Comparison of ENCODE assay signal across 21 cellular contexts in genomic region chr7:138456220-138456619, GRCh38. TPM values are rescaled to one million over a fixed set of nuclear protein-coding genes. Genes with fewer than 3 reads are reported as not detected.
DNase-seq lines count a peak whose midpoint lies in the region; ATAC-seq, FAIRE-seq and TF ChIP-seq lines count a peak whose summit lies in the region.
"Had no signal": no experiment of that assay in that cellular context is flagged by ENCODE, and none has a peak within 500 bp of the region (broad histone marks: within the 10 kb centered on the region; RNA-seq: fewer than 3 reads in every experiment).

No MANE protein-coding gene starts in this region.

- peak overlapping the region; percentile 100 for H2BK20ac ChIP-seq in H1 (ENCODE audit: low read length)

- CTCF ChIA-PET in WTC11 (lab: Charles Lee) (no interaction called here), H1 (lab: Charles Lee; ENCODE audit: partially characterized antibody) (interaction anchor here (0.8 kb wide), 1 partner anchor 289 kb away, joined by 3 read pairs; no protein-coding TSS in a partner anchor)
- CTCF ChIA-PET in activated CD4-positive, alpha-beta memory T cell treated with anti-CD3 and anti-CD28 coated beads, Interleukin-2, amount 10 ng/mL, durations not matched to agents 7 days and 5 days (lab: Charles Lee): no interaction called here

- peak overlapping the region; percentile 1 for H2BK120ac ChIP-seq in H1 (replicated peaks; ENCODE audit: low read depth, low read length)
- H2BK120ac ChIP-seq in mesendoderm (ENCODE audit: low read depth, low read length): no peak overlapping the region
- peak overlapping the region; percentile 0 for H2BK120ac ChIP-seq in trophoblast cell (ENCODE audit: insufficient read depth, low read length, poor library complexity)

- peaks cover 8 to 12% of the 10 kb centered on the region in 2 experiments for H3K79me2 ChIP-seq in H1 (ENCODE audit: control insufficient read depth in 1 of 2, insufficient read depth in 2 of 2, low read length in 2 of 2)
- H3K79me2 ChIP-seq in mesendoderm (ENCODE audit: control insufficient read depth, insufficient read depth, low read length): peaks cover 11% of the 10 kb centered on the region
- H3K79me2 ChIP-seq in trophoblast cell (ENCODE audit: control insufficient read depth, insufficient read depth, low read length, poor library complexity): peaks cover 10% of the 10 kb centered on the region

- no peaks in the 10 kb centered on the region for H3K27me3 Mint-ChIP-seq in WTC11 (ENCODE audit: low read depth)
- peaks cover 6% of the 10 kb centered on the region for H3K27me3 Mint-ChIP-seq in activated CD4-positive, alpha-beta memory T cell treated with anti-CD3 and anti-CD28 coated beads, Interleukin-2, amount 10 ng/mL, durations not matched to agents 7 days and 5 days

- H3K36me3 ChIP-seq in H1 (ENCODE audit: control insufficient read depth in 2 of 4, insufficient read depth in 4 of 4, low read length in 3 of 4): peaks cover 0 to 1% (median 0%) of the 10 kb centered on the region in 4 experiments; a peak in 1 of 8 replicates
- no peaks in the 10 kb centered on the region for H3K36me3 ChIP-seq in mesendoderm (ENCODE audit: control insufficient read depth, insufficient read depth, low read length)
- H3K36me3 ChIP-seq in trophoblast cell (ENCODE audit: control insufficient read depth in 1 of 2, insufficient read depth in 2 of 2, low read length in 2 of 2): no peaks in the 10 kb centered on the region
- H3K36me3 ChIP-seq in H7 (replicated peaks; ENCODE audit: control insufficient read depth, insufficient read depth, low read length): no peaks in the 10 kb centered on the region
- H3K36me3 ChIP-seq: BLaER1 had no signal

- H4K8ac ChIP-seq in H1 (ENCODE audit: extremely low read depth, insufficient read depth, low read length) (no peak overlapping the region), mesendoderm (ENCODE audit: low read depth, low read length) (no peak overlapping the region), trophoblast cell (ENCODE audit: low read depth, low read length) (no peak overlapping the region)

- H3K36me3 Mint-ChIP-seq in WTC11: peaks cover 3% of the 10 kb centered on the region
- peaks cover 2% of the 10 kb centered on the region for H3K36me3 Mint-ChIP-seq in activated CD4-positive, alpha-beta memory T cell treated with anti-CD3 and anti-CD28 coated beads, Interleukin-2, amount 10 ng/mL, durations not matched to agents 7 days and 5 days (ENCODE audit: low read depth)
- H3K36me3 Mint-ChIP-seq: CD4-positive, CD25-positive, alpha-beta regulatory T cell had no signal

- TF ChIP-seq RAD21 in H1 (IDR thresholded peaks at IDR 0.05 in 1 of 2, conservative IDR thresholded peaks at IDR 0.05 in 1 of 2; ENCODE audit: low read depth in 2 of 2, low read length in 2 of 2): no peak

- H3K4me2 ChIP-seq in H1 (ENCODE audit: insufficient read depth in 1 of 2, low read depth in 2 of 2, low read length in 2 of 2) (no peak overlapping the region), mesendoderm (ENCODE audit: low read length) (no peak overlapping the region), trophoblast cell (ENCODE audit: low read length) (no peak overlapping the region)
- H3K4me2 ChIP-seq: BLaER1 had no signal

- H3K27me3 ChIP-seq in H1 (replicated peaks in 1 of 4; ENCODE audit: control insufficient read depth in 3 of 4, extremely low read depth in 1 of 4, insufficient read depth in 3 of 4, low read length in 3 of 4) (no peaks in the 10 kb centered on the region), mesendoderm (ENCODE audit: insufficient read depth, low read length, poor library complexity) (no peaks in the 10 kb centered on the region), trophoblast cell (ENCODE audit: insufficient read depth, low read length) (no peaks in the 10 kb centered on the region), H7 (ENCODE audit: control insufficient read depth, insufficient read depth, low read length) (no peaks in the 10 kb centered on the region)
- H3K27me3 ChIP-seq: BLaER1 had no signal

- ATAC-seq in WTC11: no peak
- ATAC-seq: CD8-positive, alpha-beta T cell; GM12878; GM23338; HCT116 had no signal

- H3K4me1 ChIP-seq in H1 (replicated peaks in 1 of 4; ENCODE audit: control insufficient read depth in 3 of 4, insufficient read depth in 4 of 4, low read length in 3 of 4): peaks cover 0 to 10% (median 6%) of the 10 kb centered on the region in 4 experiments; a peak in 4 of 7 replicates
- H3K4me1 ChIP-seq in mesendoderm (ENCODE audit: control insufficient read depth, low read depth, low read length): peaks cover 4% of the 10 kb centered on the region
- H3K4me1 ChIP-seq in trophoblast cell (ENCODE audit: control insufficient read depth in 1 of 2, insufficient read depth in 2 of 2, low read length in 2 of 2): peaks cover 3 to 6% of the 10 kb centered on the region in 2 experiments
- H3K4me1 ChIP-seq: BLaER1 had no signal

- no peak for FAIRE-seq in H1 (lab: Jason Lieb, UNC)
- FAIRE-seq: GM12878, GM19239, H54 had no signal

- peaks cover 3% of the 10 kb centered on the region; the same call in 1 of the 2 replicates for H3K23me2 ChIP-seq in H1 (ENCODE audit: low read depth, low read length)

- H3K9me3 ChIP-seq in H1 (ENCODE audit: insufficient read depth in 2 of 2, low read depth in 1 of 2, low read length in 1 of 2) (no peaks in the 10 kb centered on the region), trophoblast cell (ENCODE audit: insufficient read depth, low read depth, low read length) (no peaks in the 10 kb centered on the region)
- H3K9me3 ChIP-seq: Caco-2 had no signal

- no peaks in the 10 kb centered on the region for H3K79me1 ChIP-seq in H1 (ENCODE audit: low read depth, low read length)
- no peaks in the 10 kb centered on the region for H3K79me1 ChIP-seq in mesendoderm (ENCODE audit: low read length)
- peaks cover 11% of the 10 kb centered on the region for H3K79me1 ChIP-seq in trophoblast cell (ENCODE audit: low read length)

- peaks cover 34% of the 10 kb centered on the region for H3K4me1 Mint-ChIP-seq in WTC11
- peaks cover 12% of the 10 kb centered on the region for H3K4me1 Mint-ChIP-seq in activated CD4-positive, alpha-beta memory T cell treated with anti-CD3 and anti-CD28 coated beads, Interleukin-2, amount 10 ng/mL, durations not matched to agents 7 days and 5 days

- 85% methylated on average over 4 of the region's 4 CpGs; no CpG with 5 or more reads in 1 of the 2 experiments for WGBS in H1 (ENCODE audit: extremely low coverage in 1 of 2, insufficient coverage in 1 of 2, insufficient read length in 1 of 2, insufficient replicate concordance in 2 of 2, low coverage in 1 of 2, low lambda C conversion rate in 2 of 2, missing lambda C conversion rate in 1 of 2), 2 experiments
- no CpG with 5 or more reads among the region's 4 CpGs for WGBS in mesendoderm (ENCODE audit: extremely low coverage, insufficient coverage, low lambda C conversion rate)
- no CpG with 5 or more reads among the region's 4 CpGs for WGBS in trophoblast cell (ENCODE audit: extremely low coverage, insufficient coverage, insufficient read length)

- H3K27ac Mint-ChIP-seq in WTC11: no peak overlapping the region
- H3K27ac Mint-ChIP-seq in activated CD4-positive, alpha-beta memory T cell treated with anti-CD3 and anti-CD28 coated beads, Interleukin-2, amount 10 ng/mL, durations not matched to agents 7 days and 5 days: no peak overlapping the region
- H3K27ac Mint-ChIP-seq: B cell; CD8-positive, alpha-beta T cell; GM23338 had no signal

- no peak overlapping the region for H3K14ac ChIP-seq in H1 (ENCODE audit: insufficient read length)
- no peak overlapping the region for H3K14ac ChIP-seq in trophoblast cell (ENCODE audit: low read length)

- H2AK5ac ChIP-seq in H1 (ENCODE audit: low read depth, low read length): no peak overlapping the region; the same call in 1 of the 2 replicates
- no peak overlapping the region for H2AK5ac ChIP-seq in mesendoderm (ENCODE audit: low read length)
- no peak overlapping the region for H2AK5ac ChIP-seq in trophoblast cell (ENCODE audit: low read length)

- H3K18ac ChIP-seq in H1 (ENCODE audit: extremely low read depth, low read length) (peak overlapping the region; percentile 64), mesendoderm (ENCODE audit: low read length) (peak overlapping the region; percentile 42), trophoblast cell (ENCODE audit: low read length) (no peak overlapping the region)

- H4K12ac ChIP-seq in trophoblast cell (ENCODE audit: low read depth, low read length): no peak overlapping the region

- H3K4me3 Mint-ChIP-seq in WTC11: no peak overlapping the region
- H3K4me3 Mint-ChIP-seq in activated CD4-positive, alpha-beta memory T cell treated with anti-CD3 and anti-CD28 coated beads, Interleukin-2, amount 10 ng/mL, durations not matched to agents 7 days and 5 days: no peak overlapping the region
- H3K4me3 Mint-ChIP-seq: B cell; CD4-positive, CD25-positive, alpha-beta regulatory T cell; CD8-positive, alpha-beta T cell; GM23338 had no signal

- H3K4me3 ChIP-seq in H1 (ENCODE audit: extremely low read depth in 1 of 4, insufficient read depth in 2 of 4, low read depth in 3 of 4, low read length in 4 of 4) (no peak overlapping the region), mesendoderm (ENCODE audit: low read length) (no peak overlapping the region), trophoblast cell (ENCODE audit: low read depth, low read length) (no peak overlapping the region), H7 (ENCODE audit: insufficient read depth, low read depth, low read length) (no peak overlapping the region)
- H3K4me3 ChIP-seq: BLaER1, GM12878, GM23338 had no signal

- TF ChIP-seq POLR2A in H1 (IDR thresholded peaks at IDR 0.05; ENCODE audit: control extremely low read depth in 1 of 2, low read depth in 2 of 2, low read length in 2 of 2): no peak

- no peak overlapping the region for H3K9ac ChIP-seq in H1 (replicated peaks in 1 of 4; ENCODE audit: extremely low read depth in 1 of 4, low read depth in 3 of 4, low read length in 3 of 4)
- no peak overlapping the region for H3K9ac ChIP-seq in mesendoderm (ENCODE audit: low read length)
- H3K9ac ChIP-seq in trophoblast cell (ENCODE audit: low read length): no peak overlapping the region
- H3K9ac ChIP-seq: BLaER1 had no signal

- no peak for DNase-seq in WTC11 (ENCODE audit: low spot score)
- DNase-seq in H1 (ENCODE audit: low read depth in 1 of 2, low spot score in 2 of 2): peak in 1 of 2 experiments; percentile 38
- no peak for DNase-seq in mesendoderm
- DNase-seq in trophoblast cell: no peak
- no peak for DNase-seq in H7
- DNase-seq in activated CD4-positive, alpha-beta memory T cell treated with anti-CD3 and anti-CD28 coated beads, Interleukin-2, amount 10 ng/mL, durations not matched to agents 7 days and 5 days: no peak
- no peak for DNase-seq in Ammon's horn (ENCODE audit: low spot score)
- DNase-seq: CD4-positive, CD25-positive, alpha-beta regulatory T cell; CD8-positive, alpha-beta T cell; DMS153; EL; GDM1 had no signal

- peak overlapping the region; percentile 75 for H4K91ac ChIP-seq in H1 (replicated peaks; ENCODE audit: insufficient read length, low read length)
- no peak overlapping the region for H4K91ac ChIP-seq in trophoblast cell (ENCODE audit: low read depth, low read length)

- H3K56ac ChIP-seq in H1 (replicated peaks; ENCODE audit: insufficient read length, low read depth, low read length): no peak overlapping the region
- peak overlapping the region; percentile 34 for H3K56ac ChIP-seq in mesendoderm (ENCODE audit: low read length)

- TF ChIP-seq CTCF in WTC11 (IDR thresholded peaks at IDR 0.05): no peak
- TF ChIP-seq CTCF in H1 (IDR thresholded peaks at IDR 0.05; ENCODE audit: control extremely low read depth in 1 of 3, insufficient read depth in 1 of 3, low read depth in 1 of 3, low read length in 3 of 3): no peak

- POLR2A ChIA-PET in WTC11 (lab: Charles Lee) (no interaction called here), H1 (lab: Charles Lee; ENCODE audit: partially characterized antibody) (interaction anchor here (0.6 to 0.9 kb wide), 3 partner anchors 287 to 888 kb away, joined by 3 to 4 read pairs (median 4); no protein-coding TSS in a partner anchor)
- POLR2A ChIA-PET in activated CD4-positive, alpha-beta memory T cell treated with anti-CD3 and anti-CD28 coated beads, Interleukin-2, amount 10 ng/mL, durations not matched to agents 7 days and 5 days (lab: Charles Lee): no interaction called here

- 0 out of 2 replicates have a peak overlapping the region, but pooled peaks have one; percentile 65 for H2BK15ac ChIP-seq in H1 (ENCODE audit: low read length)
- peak overlapping the region; percentile 93 for H2BK15ac ChIP-seq in mesendoderm (replicated peaks; ENCODE audit: low read depth)

- peak overlapping the region; percentile 92 for H2BK12ac ChIP-seq in H1 (ENCODE audit: low read depth, low read length)
- H2BK12ac ChIP-seq in trophoblast cell (ENCODE audit: low read length): peak overlapping the region; percentile 56

- H3K27ac ChIP-seq in H1 (ENCODE audit: low read depth, low read length) (no peak overlapping the region), mesendoderm (ENCODE audit: low read depth, low read length) (no peak overlapping the region), trophoblast cell (ENCODE audit: low read depth, low read length) (no peak overlapping the region)
- H3K27ac ChIP-seq: BLaER1, C4-2B had no signal

- peaks cover 1 to 2% of the 10 kb centered on the region in 2 experiments for H4K20me1 ChIP-seq in H1 (replicated peaks in 1 of 2; ENCODE audit: control insufficient read depth in 1 of 2, insufficient read depth in 2 of 2, low read length in 2 of 2)

- 0 out of 2 replicates have a peak, but pooled peaks cover 3% of the 10 kb centered on the region for H3K9me3 Mint-ChIP-seq in WTC11
- no peaks in the 10 kb centered on the region for H3K9me3 Mint-ChIP-seq in activated CD4-positive, alpha-beta memory T cell treated with anti-CD3 and anti-CD28 coated beads, Interleukin-2, amount 10 ng/mL, durations not matched to agents 7 days and 5 days
- H3K9me3 Mint-ChIP-seq: CD8-positive, alpha-beta T cell had no signal

- H2AFZ ChIP-seq in H1 (ENCODE audit: low read length): no peak overlapping the region
- no peak overlapping the region for H2AFZ ChIP-seq in trophoblast cell (ENCODE audit: insufficient read depth, low read length, poor library complexity)
- H2AFZ ChIP-seq: GM23338 had no signal

- no peak overlapping the region for H3K4ac ChIP-seq in H1 (replicated peaks; ENCODE audit: insufficient read length, low read depth, low read length)
- no peak overlapping the region for H3K4ac ChIP-seq in mesendoderm (ENCODE audit: low read depth, low read length)
- no peak overlapping the region for H3K4ac ChIP-seq in trophoblast cell (ENCODE audit: low read depth, low read length)

- H2BK5ac ChIP-seq in H1 (ENCODE audit: low read depth, low read length) (peak overlapping the region; percentile 63; the same call in 1 of the 2 replicates), mesendoderm (ENCODE audit: low read length) (no peak overlapping the region), trophoblast cell (ENCODE audit: low read depth, low read length, poor library complexity) (no peak overlapping the region)

- H3K23ac ChIP-seq in H1 (ENCODE audit: insufficient read length): no peak overlapping the region
- peak overlapping the region; percentile 80 for H3K23ac ChIP-seq in mesendoderm (ENCODE audit: low read length)
- H3K23ac ChIP-seq in trophoblast cell (ENCODE audit: low read length): no peak overlapping the region

- H4K5ac ChIP-seq in H1 (ENCODE audit: insufficient read length, low read depth, low read length) (no peak overlapping the region), mesendoderm (ENCODE audit: low read length) (no peak overlapping the region)

- TF ChIP-seq EP300 in H1 (IDR thresholded peaks at IDR 0.05; ENCODE audit: borderline replicate concordance in 1 of 2, low read depth in 2 of 2, low read length in 2 of 2): no peak

RNA-seq across cellular contexts. Expression of gene TRIM24, which starts 3.8 kb away (rescaled TPM):
- 103 to 113 TPM (median 104 TPM) in 3 replicates for total RNA-seq in WTC11 (2021)
- 146 and 149 TPM in 2 replicates for total RNA-seq in H1 (2021; fragmentation: NEBNext Ultra II Directional; extraction: Animal tissue kit (Norgen Biotek cat#: 25700))
- polyA plus RNA-seq in H1 (2011; rRNA removed): 50.4 and 67.6 TPM in 2 replicates
- polyA plus RNA-seq in H1 (2011; cell fraction: cytosol; rRNA removed): 76.4 TPM
- 67.0 TPM for polyA plus RNA-seq in H1 (2011; cell fraction: nucleus; rRNA removed)
- polyA plus RNA-seq in H1 (2012, experiment 1 of 2): 66.2 to 90.3 TPM (median 78.6 TPM) in 4 replicates
- 5.6 TPM for polyA plus RNA-seq in H1 (2012, experiment 2 of 2)
- polyA plus RNA-seq in H1 (2013, experiment 1 of 2): 87.4 TPM
- polyA plus RNA-seq in H1 (2013, experiment 2 of 2): 86.9 TPM
- 147 and 171 TPM in 2 replicates for polyA minus RNA-seq in H1 (2011; rRNA and poly(A)+ RNA removed)
- 117 TPM for polyA minus RNA-seq in H1 (2011; cell fraction: cytosol; rRNA and poly(A)+ RNA removed)
- 216 TPM for polyA minus RNA-seq in H1 (2011; cell fraction: nucleus; rRNA and poly(A)+ RNA removed)
- polyA plus RNA-seq in mesendoderm (2013, experiment 1 of 2): 66.2 TPM
- polyA plus RNA-seq in mesendoderm (2013, experiment 2 of 2): 67.2 TPM
- 111 and 117 TPM in 2 replicates for polyA plus RNA-seq in trophoblast cell (2013)
- total RNA-seq in H7 (2014; rRNA removed; shearing (Covaris generic)): 102 and 132 TPM in 2 replicates
- total RNA-seq in activated CD4-positive, alpha-beta memory T cell treated with anti-CD3 and anti-CD28 coated beads, Interleukin-2, amount 10 ng/mL, durations not matched to agents 7 days and 5 days: 10 to 100 TPM; 17.8 to 19.6 TPM
